Comparison of ENCODE assay signal across 1 cellular context in genomic region chr4:106366026-106366425, GRCh38.
TF ChIP-seq lines count a peak whose summit lies in the region.

No MANE protein-coding gene starts in this region.

TF ChIP-seq in GM12878, 131 proteins besides CTCF, POLR2A, EP300 and RAD21:
- TF ChIP-seq, protein P1, sequence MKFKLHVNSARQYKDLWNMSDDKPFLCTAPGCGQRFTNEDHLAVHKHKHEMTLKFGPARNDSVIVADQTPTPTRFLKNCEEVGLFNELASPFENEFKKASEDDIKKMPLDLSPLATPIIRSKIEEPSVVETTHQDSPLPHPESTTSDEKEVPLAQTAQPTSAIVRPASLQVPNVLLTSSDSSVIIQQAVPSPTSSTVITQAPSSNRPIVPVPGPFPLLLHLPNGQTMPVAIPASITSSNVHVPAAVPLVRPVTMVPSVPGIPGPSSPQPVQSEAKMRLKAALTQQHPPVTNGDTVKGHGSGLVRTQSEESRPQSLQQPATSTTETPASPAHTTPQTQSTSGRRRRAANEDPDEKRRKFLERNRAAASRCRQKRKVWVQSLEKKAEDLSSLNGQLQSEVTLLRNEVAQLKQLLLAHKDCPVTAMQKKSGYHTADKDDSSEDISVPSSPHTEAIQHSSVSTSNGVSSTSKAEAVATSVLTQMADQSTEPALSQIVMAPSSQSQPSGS (IDR thresholded peaks at IDR 0.05; ENCODE audit: low read length) = no peak
- TF ChIP-seq CUX1 (IDR thresholded peaks at IDR 0.05; ENCODE audit: insufficient replicate concordance, low read depth, low read length) (no peak), GATAD2B (conservative IDR thresholded peaks at IDR 0.05; ENCODE audit: low read depth) (no peak), NFYA (IDR thresholded peaks at IDR 0.05; ENCODE audit: borderline replicate concordance, low read depth, low read length) (no peak)
- TF ChIP-seq, protein P2, sequence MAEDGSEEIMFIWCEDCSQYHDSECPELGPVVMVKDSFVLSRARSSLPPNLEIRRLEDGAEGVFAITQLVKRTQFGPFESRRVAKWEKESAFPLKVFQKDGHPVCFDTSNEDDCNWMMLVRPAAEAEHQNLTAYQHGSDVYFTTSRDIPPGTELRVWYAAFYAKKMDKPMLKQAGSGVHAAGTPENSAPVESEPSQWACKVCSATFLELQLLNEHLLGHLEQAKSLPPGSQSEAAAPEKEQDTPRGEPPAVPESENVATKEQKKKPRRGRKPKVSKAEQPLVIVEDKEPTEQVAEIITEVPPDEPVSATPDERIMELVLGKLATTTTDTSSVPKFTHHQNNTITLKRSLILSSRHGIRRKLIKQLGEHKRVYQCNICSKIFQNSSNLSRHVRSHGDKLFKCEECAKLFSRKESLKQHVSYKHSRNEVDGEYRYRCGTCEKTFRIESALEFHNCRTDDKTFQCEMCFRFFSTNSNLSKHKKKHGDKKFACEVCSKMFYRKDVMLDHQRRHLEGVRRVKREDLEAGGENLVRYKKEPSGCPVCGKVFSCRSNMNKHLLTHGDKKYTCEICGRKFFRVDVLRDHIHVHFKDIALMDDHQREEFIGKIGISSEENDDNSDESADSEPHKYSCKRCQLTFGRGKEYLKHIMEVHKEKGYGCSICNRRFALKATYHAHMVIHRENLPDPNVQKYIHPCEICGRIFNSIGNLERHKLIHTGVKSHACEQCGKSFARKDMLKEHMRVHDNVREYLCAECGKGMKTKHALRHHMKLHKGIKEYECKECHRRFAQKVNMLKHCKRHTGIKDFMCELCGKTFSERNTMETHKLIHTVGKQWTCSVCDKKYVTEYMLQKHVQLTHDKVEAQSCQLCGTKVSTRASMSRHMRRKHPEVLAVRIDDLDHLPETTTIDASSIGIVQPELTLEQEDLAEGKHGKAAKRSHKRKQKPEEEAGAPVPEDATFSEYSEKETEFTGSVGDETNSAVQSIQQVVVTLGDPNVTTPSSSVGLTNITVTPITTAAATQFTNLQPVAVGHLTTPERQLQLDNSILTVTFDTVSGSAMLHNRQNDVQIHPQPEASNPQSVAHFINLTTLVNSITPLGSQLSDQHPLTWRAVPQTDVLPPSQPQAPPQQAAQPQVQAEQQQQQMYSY (CRISPR knock-in tag; IDR thresholded peaks at IDR 0.05) = no peak
TF ChIP-seq in GM12878: peak in this region for 0.
